In genomic region chr2:113098532-113098931, GRCh38 we compare ENCODE assay signal across 25 cellular contexts. TPM values are rescaled to one million over a fixed set of nuclear protein-coding genes. Genes with fewer than 3 reads are reported as not detected.
DNase-seq lines count a peak whose midpoint lies in the region; ATAC-seq and TF ChIP-seq lines count a peak whose summit lies in the region.
"Had no signal": no experiment of that assay in that cellular context is flagged by ENCODE, and none has a peak within 500 bp of the region (broad histone marks: within the 10 kb centered on the region; RNA-seq: fewer than 3 reads in every experiment).

No MANE protein-coding gene starts in this region.

- peak overlapping the region; percentile 84 for H3K27ac Mint-ChIP-seq in T-helper 1 cell treated with Interleukin-12 subunit alpha and Interleukin-12 subunit beta and Interleukin-4 antibody, amounts not matched to agents 30 μg/mL and 1 μg/mL, for 36 hours
- peak overlapping the region; percentile 37 to 91 (median 54) for H3K27ac Mint-ChIP-seq in CD4-positive, alpha-beta memory T cell
- peak overlapping the region; percentile 90 for H3K27ac Mint-ChIP-seq in activated T-helper 17 cell treated with anti-CD3 and anti-CD28 coated beads, Interleukin-2, amount 50 U/mL, for 72 hours
- H3K27ac Mint-ChIP-seq in immature natural killer cell: peak overlapping the region in 4 of 6 donors; percentile 65 to 84 (median 75)
- H3K27ac Mint-ChIP-seq: endodermal cell had no signal

- peak overlapping the region; percentile 70 for H3K4me3 Mint-ChIP-seq in T-helper 1 cell treated with Interleukin-12 subunit alpha and Interleukin-12 subunit beta and Interleukin-4 antibody, amounts not matched to agents 30 μg/mL and 1 μg/mL, for 36 hours
- H3K4me3 Mint-ChIP-seq in CD4-positive, alpha-beta memory T cell: peak overlapping the region in 7 of 8 donors; percentile 54 to 83 (median 78)
- H3K4me3 Mint-ChIP-seq in activated T-helper 17 cell treated with anti-CD3 and anti-CD28 coated beads, Interleukin-2, amount 50 U/mL, for 72 hours: peak overlapping the region; percentile 83
- H3K4me3 Mint-ChIP-seq in immature natural killer cell: peak overlapping the region; percentile 69 to 84 (median 79)
- H3K4me3 Mint-ChIP-seq: endodermal cell had no signal

- DNase-seq in T-helper 1 cell (no peak), immature natural killer cell (no peak), GM20000 (ENCODE audit: low spot score) (no peak), NCI-H2081 (lab: John Stamatoyannopoulos, UW) (no peak)
- no peak for DNase-seq in CD4-positive, alpha-beta memory T cell
- DNase-seq: activated CD4-positive, CD25-positive, alpha-beta regulatory T cell treated with anti-CD3 and anti-CD28 coated beads, Interleukin-2, amount 50 U/mL, for 72 hours; adrenal gland; colonic mucosa; endodermal cell; NCI-H1930; NCI-H226; NCI-H774; occipital lobe; stimulated activated CD4-positive, alpha-beta T cell treated with anti-CD3 and anti-CD28 coated beads, Interleukin-1b, Interleukin-23, amount 100 ng/mL, for 48 hours; thyroid gland had no signal

- no peak for ATAC-seq in activated T-helper 17 cell treated with anti-CD3 and anti-CD28 coated beads, Interleukin-2, amount 50 U/mL, for 72 hours (replicated peaks)
- no peak for ATAC-seq in SK-N-SH treated with all-trans-retinoic acid at 6 μM for 48 hours

- H3K36me3 Mint-ChIP-seq in T-helper 1 cell treated with Interleukin-12 subunit alpha and Interleukin-12 subunit beta and Interleukin-4 antibody, amounts not matched to agents 30 μg/mL and 1 μg/mL, for 36 hours (ENCODE audit: low read depth): peaks cover 30% of the 10 kb centered on the region
- H3K36me3 Mint-ChIP-seq in CD4-positive, alpha-beta memory T cell: peaks cover 0 to 3% of the 10 kb centered on the region in 2 donors
- H3K36me3 Mint-ChIP-seq in activated T-helper 17 cell treated with anti-CD3 and anti-CD28 coated beads, Interleukin-2, amount 50 U/mL, for 72 hours (ENCODE audit: low read depth): peaks cover 9% of the 10 kb centered on the region
- H3K36me3 Mint-ChIP-seq in immature natural killer cell: no peaks in the 10 kb centered on the region

- H3K9me3 Mint-ChIP-seq in T-helper 1 cell treated with Interleukin-12 subunit alpha and Interleukin-12 subunit beta and Interleukin-4 antibody, amounts not matched to agents 30 μg/mL and 1 μg/mL, for 36 hours: peaks cover 37% of the 10 kb centered on the region
- peaks cover 4 to 17% (median 9%) of the 10 kb centered on the region in 8 donors for H3K9me3 Mint-ChIP-seq in CD4-positive, alpha-beta memory T cell
- peaks cover 10% of the 10 kb centered on the region for H3K9me3 Mint-ChIP-seq in activated T-helper 17 cell treated with anti-CD3 and anti-CD28 coated beads, Interleukin-2, amount 50 U/mL, for 72 hours
- peaks cover 0 to 2% (median 0%) of the 10 kb centered on the region in 6 donors for H3K9me3 Mint-ChIP-seq in immature natural killer cell

- peak overlapping the region in 1 of 2 donors; percentile 1 for H3K4me3 ChIP-seq in CD4-positive, alpha-beta memory T cell (ENCODE audit: low read length in 2 of 2)
- H3K4me3 ChIP-seq: adrenal gland, colonic mucosa, lung, skin epidermis, thyroid gland had no signal

- POLR2A ChIA-PET in CD4-positive, alpha-beta memory T cell (lab: Charles Lee; ENCODE audit: partially characterized antibody): no interaction called here

- H3K27me3 Mint-ChIP-seq in T-helper 1 cell treated with Interleukin-12 subunit alpha and Interleukin-12 subunit beta and Interleukin-4 antibody, amounts not matched to agents 30 μg/mL and 1 μg/mL, for 36 hours (ENCODE audit: low read depth): no peaks in the 10 kb centered on the region
- H3K27me3 Mint-ChIP-seq in CD4-positive, alpha-beta memory T cell: peaks cover 4 to 7% of the 10 kb centered on the region in 2 donors
- peaks cover 5% of the 10 kb centered on the region for H3K27me3 Mint-ChIP-seq in activated T-helper 17 cell treated with anti-CD3 and anti-CD28 coated beads, Interleukin-2, amount 50 U/mL, for 72 hours
- H3K27me3 Mint-ChIP-seq in immature natural killer cell (ENCODE audit: low read depth in 3 of 3): peaks cover 3 to 7% (median 4%) of the 10 kb centered on the region in 3 donors

- H3K4me1 Mint-ChIP-seq in T-helper 1 cell treated with Interleukin-12 subunit alpha and Interleukin-12 subunit beta and Interleukin-4 antibody, amounts not matched to agents 30 μg/mL and 1 μg/mL, for 36 hours (ENCODE audit: low read depth): peaks cover 33% of the 10 kb centered on the region
- H3K4me1 Mint-ChIP-seq in CD4-positive, alpha-beta memory T cell: peaks cover 11 to 13% (median 12%) of the 10 kb centered on the region in 4 donors
- H3K4me1 Mint-ChIP-seq in activated T-helper 17 cell treated with anti-CD3 and anti-CD28 coated beads, Interleukin-2, amount 50 U/mL, for 72 hours: peaks cover 39% of the 10 kb centered on the region
- peaks cover 11 to 13% of the 10 kb centered on the region in 2 donors for H3K4me1 Mint-ChIP-seq in immature natural killer cell

- no peak overlapping the region for H3K27ac ChIP-seq in CD4-positive, alpha-beta memory T cell (ENCODE audit: low read depth, low read length)
- H3K27ac ChIP-seq: 22Rv1, adrenal gland, colonic mucosa, skin epidermis, thyroid gland had no signal

- CTCF ChIA-PET in CD4-positive, alpha-beta memory T cell (lab: Charles Lee; ENCODE audit: partially characterized antibody): interaction anchor here (1.0 kb wide), 1 partner anchor 17 kb away, joined by 3 read pairs; no protein-coding TSS in a partner anchor

- no peak for TF ChIP-seq CTCF in GM20000 (IDR thresholded peaks at IDR 0.05; ENCODE audit: extremely low read depth, missing control alignments)

- intact Hi-C loops in CD4-positive, alpha-beta memory T cell (cut with micrococcal nuclease): no loop called here

- H3K27me3 ChIP-seq in CD4-positive, alpha-beta memory T cell (ENCODE audit: insufficient read depth, low read length): no peaks in the 10 kb centered on the region
- H3K27me3 ChIP-seq: adrenal gland, colonic mucosa, thyroid gland had no signal

- no peaks in the 10 kb centered on the region for H3K9me3 ChIP-seq in CD4-positive, alpha-beta memory T cell (ENCODE audit: control insufficient read depth in 1 of 2, low read length in 2 of 2)
- H3K9me3 ChIP-seq: adrenal gland, colonic mucosa, thyroid gland had no signal

- H3K4me1 ChIP-seq in CD4-positive, alpha-beta memory T cell (ENCODE audit: insufficient read depth, low read length): peaks cover 12% of the 10 kb centered on the region
- H3K4me1 ChIP-seq: adrenal gland, colonic mucosa, thyroid gland had no signal

- no peaks in the 10 kb centered on the region for H3K36me3 ChIP-seq in CD4-positive, alpha-beta memory T cell (ENCODE audit: insufficient read depth, low read length)
- H3K36me3 ChIP-seq: adrenal gland, colonic mucosa, thyroid gland had no signal

TF ChIP-seq in SK-N-SH treated with all-trans-retinoic acid at 6 μM for 48 hours, 23 proteins besides CTCF, POLR2A, EP300 and RAD21:
- TF ChIP-seq GLIS3 (CRISPR knock-in tag; IDR thresholded peaks at IDR 0.05) (no peak), ZNF565 (CRISPR knock-in tag; conservative IDR thresholded peaks at IDR 0.05; ENCODE audit: low read depth) (no peak), TSHZ2 (CRISPR knock-in tag; IDR thresholded peaks at IDR 0.05) (no peak), CSDC2 (CRISPR knock-in tag; IDR thresholded peaks at IDR 0.05) (no peak), BACH2 (CRISPR knock-in tag; IDR thresholded peaks at IDR 0.05; ENCODE audit: borderline replicate concordance) (no peak), ISL1 (CRISPR knock-in tag; IDR thresholded peaks at IDR 0.05) (no peak), ZFP3 (CRISPR knock-in tag; IDR thresholded peaks at IDR 0.05) (no peak)

RNA-seq across cellular contexts. Expression of gene IL1RN, which starts 28.9 kb away (rescaled TPM):
- 1 to 10 TPM; 2.4 TPM for total RNA-seq in CD4-positive, alpha-beta memory T cell
- not detected for polyA plus RNA-seq in CD4-positive, alpha-beta memory T cell
- 10 to 100 TPM; 12.8 to 32.8 TPM for total RNA-seq in activated T-helper 17 cell treated with anti-CD3 and anti-CD28 coated beads, Interleukin-2, amount 50 U/mL, for 72 hours
- 1 to 10 TPM in 2 of 3 donors, under 1 TPM in 1; 0.44 to 2.3 (median 1.9) TPM for polyA plus RNA-seq in immature natural killer cell
- total RNA-seq: Daoy, endodermal cell, glomerular endothelial cell, occipital lobe, OCI-LY7 had no signal

RNA-seq across cellular contexts. Expression of gene IL1F10, which starts 30.8 kb away (rescaled TPM):
- total RNA-seq in CD4-positive, alpha-beta memory T cell: not detected
- polyA plus RNA-seq in CD4-positive, alpha-beta memory T cell: not detected
- total RNA-seq in activated T-helper 17 cell treated with anti-CD3 and anti-CD28 coated beads, Interleukin-2, amount 50 U/mL, for 72 hours: not detected
- not detected for polyA plus RNA-seq in immature natural killer cell
- total RNA-seq: adrenal gland, colonic mucosa, Daoy, endodermal cell, glomerular endothelial cell, kidney epithelial cell, lung, occipital lobe, OCI-LY7, thyroid gland had no signal
- polyA plus RNA-seq: adrenal gland, lung had no signal

RNA-seq across cellular contexts. Expression of gene IL36RN, which starts 39.5 kb away (rescaled TPM):
- not detected for total RNA-seq in CD4-positive, alpha-beta memory T cell
- polyA plus RNA-seq in CD4-positive, alpha-beta memory T cell: not detected
- total RNA-seq in activated T-helper 17 cell treated with anti-CD3 and anti-CD28 coated beads, Interleukin-2, amount 50 U/mL, for 72 hours: not detected
- not detected for polyA plus RNA-seq in immature natural killer cell
- total RNA-seq: adrenal gland, colonic mucosa, Daoy, endodermal cell, glomerular endothelial cell, occipital lobe, OCI-LY7, thyroid gland had no signal
- polyA plus RNA-seq: adrenal gland had no signal

RNA-seq across cellular contexts. Expression of gene IL36B, which starts 45.9 kb away (rescaled TPM):
- total RNA-seq in CD4-positive, alpha-beta memory T cell: not detected
- not detected for polyA plus RNA-seq in CD4-positive, alpha-beta memory T cell
- not detected for total RNA-seq in activated T-helper 17 cell treated with anti-CD3 and anti-CD28 coated beads, Interleukin-2, amount 50 U/mL, for 72 hours
- polyA plus RNA-seq in immature natural killer cell: not detected
- total RNA-seq: adrenal gland, colonic mucosa, Daoy, endodermal cell, glomerular endothelial cell, kidney epithelial cell, lung, occipital lobe, OCI-LY7, thyroid gland had no signal
- polyA plus RNA-seq: adrenal gland had no signal

Comparison
In these comparisons a context has a peak if more than half of its experiments do, and no peak if none do; other contexts are left out.
1. RNA of gene IL1RN, which starts 28.9 kb away (total RNA-seq): 12.8 to 32.8 TPM in activated T-helper 17 cell treated with anti-CD3 and anti-CD28 coated beads, Interleukin-2, amount 50 U/mL, for 72 hours; 2.4 TPM in CD4-positive, alpha-beta memory T cell; every median in the first group is over 4 times any median in the second.
2. Peak in every context shown above with its lines, with median percentiles within 50 percentile points of each other: H3K27ac Mint-ChIP-seq and H3K4me3 Mint-ChIP-seq.